ENCODE assay signal across 8 cellular contexts in genomic region chr5:1737790-1738405, GRCh38.
DNase-seq lines count a peak whose midpoint lies in the region; ATAC-seq, FAIRE-seq and TF ChIP-seq lines count a peak whose summit lies in the region.

No MANE protein-coding gene starts in this region.

- TF ChIP-seq POLR2A in GM12892 (IDR thresholded peaks at IDR 0.05; ENCODE audit: low read depth, low read length), result no peak

- H3K4me2 ChIP-seq in Karpas-422 (ENCODE audit: low read depth, low read length, poor library complexity, severe bottlenecking), result no peak overlapping the region

- peak; percentile 54 for TF ChIP-seq CTCF in foreskin fibroblast (IDR thresholded peaks at IDR 0.05; ENCODE audit: low read depth, low read length)

- peak; percentile 34 for DNase-seq in CMK (ENCODE audit: low read depth)
- DNase-seq in Karpas-422, result peak; percentile 82
- peak; percentile 64 for DNase-seq in activated CD8-positive, alpha-beta memory T cell treated with anti-CD3 and anti-CD28 coated beads, Interleukin-2, amount 50 U/mL, for 48 hours
- peak; percentile 5 to 43 for DNase-seq in foreskin fibroblast
- peak; percentile 45 to 47 for DNase-seq in stimulated activated CD4-positive, alpha-beta T cell treated with anti-CD3 and anti-CD28 coated beads, Interleukin-2, amount 100 ng/mL, for 48 hours
- DNase-seq in GM12892 (ENCODE audit: insufficient read length), result no peak

- FAIRE-seq in GM12892 (lab: Jason Lieb, UNC), result no peak

- ATAC-seq in GM19455 (IDR thresholded peaks at IDR 0.05; ENCODE audit: unreplicated experiment) (peak; percentile 66), HG03135 (IDR thresholded peaks at IDR 0.05; ENCODE audit: unreplicated experiment) (no peak)

- H3K4me3 ChIP-seq in Karpas-422 (ENCODE audit: low read length) (no peak overlapping the region), foreskin fibroblast (ENCODE audit: low read depth in 1 of 2, low read length in 2 of 2) (no peak overlapping the region)

- no peak overlapping the region for H3K27ac ChIP-seq in Karpas-422 (ENCODE audit: low read length)

- no peaks in the 10 kb centered on the region for H3K9me2 ChIP-seq in Karpas-422 (replicated peaks; ENCODE audit: insufficient read depth, low read length)

- no peaks in the 10 kb centered on the region; the same call in 1 of the 2 replicates for H4K20me1 ChIP-seq in Karpas-422 (ENCODE audit: insufficient read depth, low read depth, low read length)

- H3K4me1 ChIP-seq in Karpas-422 (ENCODE audit: low read length), result no peaks in the 10 kb centered on the region

- peaks cover 2% of the 10 kb centered on the region; the same call in 1 of the 2 replicates for H3K27me3 ChIP-seq in Karpas-422 (ENCODE audit: low read length)

- no peak overlapping the region for H3K9ac ChIP-seq in Karpas-422 (ENCODE audit: low read length)

- H3K9me3 ChIP-seq in Karpas-422 (ENCODE audit: low read length), result peaks cover 4% of the 10 kb centered on the region; the same call in 1 of the 2 replicates

- no peaks in the 10 kb centered on the region for H3K36me3 ChIP-seq in Karpas-422 (ENCODE audit: insufficient read depth, low read length)

- H3K79me2 ChIP-seq in Karpas-422 (ENCODE audit: low read length), result no peaks in the 10 kb centered on the region

- H2AFZ ChIP-seq in Karpas-422 (ENCODE audit: low read length), result no peak overlapping the region
